8 cellular contexts compared by ENCODE assay signal in the genomic region with DNA sequence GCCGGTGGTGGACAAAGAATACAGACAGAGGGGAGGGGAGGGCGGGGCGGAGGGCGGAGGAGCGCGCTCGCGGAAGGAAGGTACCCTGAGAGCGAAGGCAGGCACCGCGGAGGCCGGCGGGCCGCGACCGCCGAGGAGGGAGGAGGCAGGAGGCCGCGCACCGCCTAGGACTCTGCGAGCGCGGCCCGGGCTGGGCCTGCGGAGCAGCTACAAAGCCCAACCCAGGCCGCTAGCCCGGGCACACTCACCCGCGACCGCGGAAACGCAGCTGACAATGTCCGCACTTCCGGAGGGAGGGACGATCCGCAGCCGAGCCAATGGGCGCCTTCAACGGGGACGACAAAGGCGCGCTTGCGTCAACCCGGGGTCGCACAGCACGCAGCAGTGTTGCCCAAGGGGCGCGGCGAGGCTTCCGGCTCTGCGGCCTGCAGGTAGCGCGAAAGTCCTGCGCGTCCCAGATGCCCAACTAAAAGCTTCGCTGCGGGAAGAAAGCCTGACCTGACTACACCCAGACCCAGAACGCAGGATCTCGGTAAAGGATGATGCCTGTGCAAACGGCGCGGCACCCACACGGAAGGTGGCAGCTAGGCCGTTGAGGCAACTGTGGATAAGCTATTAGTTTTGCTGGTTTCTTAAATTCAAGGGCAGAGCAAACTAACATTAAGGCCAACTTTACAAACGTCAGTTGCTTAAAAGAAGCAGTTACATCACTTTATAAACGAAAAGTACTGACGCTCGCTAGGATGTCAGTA. TPM values are rescaled to one million over a fixed set of nuclear protein-coding genes. Genes with fewer than 3 reads are reported as not detected.
A peak's percentile ranks its signal among the peaks of the same experiment; 100 is the strongest.
DNase-seq lines count a peak whose midpoint lies in the region; ATAC-seq and TF ChIP-seq lines count a peak whose summit lies in the region.

C18orf32 (minus strand) TSS at position 276 of the 752 bp plus-strand sequence. CDS start 3,486 bp downstream, outside the sequence.

- TF ChIP-seq CTCF in AG10803 (conservative IDR thresholded peaks at IDR 0.05; ENCODE audit: low read length) = no peak
- TF ChIP-seq CTCF in kidney epithelial cell (IDR thresholded peaks at IDR 0.05; ENCODE audit: insufficient read depth, low read length, poor library complexity, severe bottlenecking) = no peak

- DNase-seq in AG10803 (ENCODE audit: low read depth) = peak; percentile 92
- DNase-seq in NCI-H460 (ENCODE audit: extremely low read depth, low read depth) = peak; percentile 87
- peak; percentile 94 for DNase-seq in activated CD4-positive, CD25-positive, alpha-beta regulatory T cell treated with anti-CD3 and anti-CD28 coated beads, Interleukin-2, amount 50 U/mL, for 72 hours
- DNase-seq in cerebellar nuclear complex (lab: John Stamatoyannopoulos, UW) = peak; percentile 29 to 61
- peak; percentile 66 for DNase-seq in kidney epithelial cell (ENCODE audit: low read depth)
- peak; percentile 89 to 92 for DNase-seq in stimulated activated CD4-positive, alpha-beta T cell treated with anti-CD3 and anti-CD28 coated beads, Interleukin-15, amount 100 ng/mL, for 48 hours (ENCODE audit: low read depth in 2 of 2)

- H3K36me3 ChIP-seq in kidney epithelial cell (ENCODE audit: control insufficient read depth, insufficient read depth, low read length) = peaks cover 2% of the 10 kb centered on the region

- H3K4me3 ChIP-seq in AG10803 (ENCODE audit: low read length) = peak within 1 kb of the TSS; percentile 87
- H3K4me3 ChIP-seq in kidney epithelial cell (ENCODE audit: low read depth, low read length) = peak within 1 kb of the TSS; percentile 88

- ATAC-seq in GM19043 (IDR thresholded peaks at IDR 0.05; ENCODE audit: low read depth, unreplicated experiment) (peak; percentile 96), HG03378 (IDR thresholded peaks at IDR 0.05; ENCODE audit: unreplicated experiment) (peak; percentile 89)

- no peaks in the 10 kb centered on the region for H3K27me3 ChIP-seq in kidney epithelial cell (ENCODE audit: control insufficient read depth, insufficient read depth, low read length)

RNA-seq across cellular contexts. Expression of gene C18orf32, which starts in this region (rescaled TPM):
- total RNA-seq in NCI-H460 (2014; rRNA removed; shearing (Covaris generic)) = 64.0 and 65.5 TPM in 2 replicates
- polyA plus RNA-seq in NCI-H460 (2014; cell fraction: nucleus; rRNA removed) = 28.2 and 45.0 TPM in 2 replicates
- total RNA-seq in kidney epithelial cell = 44.5 and 50.4 TPM in 2 replicates

Comparison
In these comparisons a context has a peak if more than half of its experiments do, and no peak if none do; other contexts are left out.
1. Peak in every context shown above with its lines: DNase-seq, ATAC-seq and H3K4me3 ChIP-seq.